Comparison of ENCODE assay signal across 8 cellular contexts in genomic region chr15:75451202-75451673, GRCh38. TPM values are rescaled to one million over a fixed set of nuclear protein-coding genes. Genes with fewer than 3 reads are reported as not detected.
DNase-seq lines count a peak whose midpoint lies in the region; ATAC-seq and TF ChIP-seq lines count a peak whose summit lies in the region.

No MANE protein-coding gene starts in this region.

- H3K36me3 ChIP-seq in BE2C (no peaks in the 10 kb centered on the region), duodenal mucosa (ENCODE audit: control insufficient read depth in 1 of 2, insufficient read depth in 2 of 2, low read length in 2 of 2) (peaks cover 0 to 6% of the 10 kb centered on the region in 2 donors)

- H3K9me3 ChIP-seq in BE2C: no peaks in the 10 kb centered on the region
- H3K9me3 ChIP-seq in duodenal mucosa (ENCODE audit: control insufficient read depth in 1 of 2, low read length in 2 of 2): no peaks in the 10 kb centered on the region

- H3K27me3 ChIP-seq in BE2C (no peaks in the 10 kb centered on the region), duodenal mucosa (ENCODE audit: control insufficient read depth in 1 of 2, insufficient read depth in 2 of 2, low read length in 2 of 2) (no peaks in the 10 kb centered on the region)

- no peak for ATAC-seq in natural killer cell treated with Interleukin-12 subunit alpha and Interleukin-12 subunit beta and Interleukin-15 and Interleukin-18, amount 100 ng/mL, for 72 hours
- no peak for ATAC-seq in GM18858 (IDR thresholded peaks at IDR 0.05; ENCODE audit: unreplicated experiment)
- ATAC-seq in HG02763 (IDR thresholded peaks at IDR 0.05; ENCODE audit: unreplicated experiment): no peak

- peak overlapping the region; percentile 91 to 97 for H3K27ac Mint-ChIP-seq in natural killer cell treated with Interleukin-12 subunit alpha and Interleukin-12 subunit beta and Interleukin-15 and Interleukin-18, amount 100 ng/mL, for 72 hours

- H3K4me1 ChIP-seq in BE2C (no peaks in the 10 kb centered on the region), duodenal mucosa (ENCODE audit: control insufficient read depth in 1 of 2, insufficient read depth in 2 of 2, low read length in 2 of 2) (peaks cover 12 to 29% of the 10 kb centered on the region in 2 donors)

- DNase-seq in BE2C (no peak), LNCaP clone FGC (ENCODE audit: low read depth) (no peak), AG08395 (ENCODE audit: low spot score) (no peak)
- DNase-seq in natural killer cell treated with Interleukin-12 subunit alpha and Interleukin-12 subunit beta and Interleukin-15 and Interleukin-18, amount 100 ng/mL, for 72 hours (ENCODE audit: low spot score): no peak
- DNase-seq in stimulated activated CD4-positive, alpha-beta T cell treated with anti-CD3 and anti-CD28 coated beads, Interleukin-12 subunit alpha, Interleukin-12 subunit beta, amount 100 ng/mL, for 4 hours: no peak

- H3K4me3 ChIP-seq in BE2C (ENCODE audit: low read depth, low read length): peak overlapping the region; percentile 74
- peak overlapping the region; percentile 66 for H3K4me3 ChIP-seq in LNCaP clone FGC (ENCODE audit: low read depth, low read length)
- H3K4me3 ChIP-seq in duodenal mucosa (ENCODE audit: low read depth in 1 of 2, low read length in 2 of 2): peak overlapping the region; percentile 65 to 79

- H3K27ac ChIP-seq in duodenal mucosa (ENCODE audit: low read depth, low read length): peak overlapping the region; percentile 98

- TF ChIP-seq CTCF in BE2C (IDR thresholded peaks at IDR 0.05; ENCODE audit: low read depth, low read length) (no peak), LNCaP clone FGC (IDR thresholded peaks at IDR 0.05; ENCODE audit: control insufficient read depth, extremely low read depth, insufficient read depth) (no peak)

- no peaks in the 10 kb centered on the region for H3K36me3 Mint-ChIP-seq in natural killer cell treated with Interleukin-12 subunit alpha and Interleukin-12 subunit beta and Interleukin-15 and Interleukin-18, amount 100 ng/mL, for 72 hours

- H3K4me1 Mint-ChIP-seq in natural killer cell treated with Interleukin-12 subunit alpha and Interleukin-12 subunit beta and Interleukin-15 and Interleukin-18, amount 100 ng/mL, for 72 hours (ENCODE audit: low read depth in 2 of 2): peaks cover 36 to 46% of the 10 kb centered on the region in 2 donors

- H3K27me3 Mint-ChIP-seq in natural killer cell treated with Interleukin-12 subunit alpha and Interleukin-12 subunit beta and Interleukin-15 and Interleukin-18, amount 100 ng/mL, for 72 hours: no peaks in the 10 kb centered on the region

- peak overlapping the region; percentile 41 to 72 for H3K9ac ChIP-seq in duodenal mucosa (ENCODE audit: low read depth in 1 of 2, low read length in 2 of 2)

- H3K9me3 Mint-ChIP-seq in natural killer cell treated with Interleukin-12 subunit alpha and Interleukin-12 subunit beta and Interleukin-15 and Interleukin-18, amount 100 ng/mL, for 72 hours: no peaks in the 10 kb centered on the region

- peak overlapping the region; percentile 98 for H3K4me3 Mint-ChIP-seq in natural killer cell treated with Interleukin-12 subunit alpha and Interleukin-12 subunit beta and Interleukin-15 and Interleukin-18, amount 100 ng/mL, for 72 hours

RNA-seq across cellular contexts. Expression of gene SIN3A, which starts 0.3 kb away (rescaled TPM):
- 34.3 TPM for polyA plus RNA-seq in BE2C (2012; ENCODE audit: insufficient read depth, insufficient read length, low read depth)
- 100 to 1,000 TPM in 1 of 2 donors, 10 to 100 TPM in 1; 93.5 to 103 TPM for total RNA-seq in natural killer cell treated with Interleukin-12 subunit alpha and Interleukin-12 subunit beta and Interleukin-15 and Interleukin-18, amount 100 ng/mL, for 72 hours
